In the genomic region with DNA sequence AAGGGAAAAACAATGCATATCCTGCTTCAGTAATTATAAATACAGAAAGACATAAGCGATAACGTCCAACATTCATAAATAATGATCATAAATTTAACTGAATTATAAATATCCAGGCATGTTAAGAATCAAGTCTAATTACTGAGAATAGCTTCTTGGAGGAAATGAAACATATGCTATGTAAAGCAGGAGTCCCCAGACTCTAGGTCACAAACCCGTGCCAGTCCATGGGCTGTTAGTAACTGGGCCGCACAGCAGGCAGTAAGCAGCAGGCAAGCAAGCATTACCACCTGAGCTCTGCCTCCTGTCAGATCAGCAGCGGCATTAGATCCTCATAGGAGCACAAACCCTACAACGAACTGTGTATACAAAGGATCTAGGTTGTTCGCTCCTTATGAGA, we compare ENCODE assay signal across 10 cellular contexts. TPM values are rescaled to one million over a fixed set of nuclear protein-coding genes. Genes with fewer than 3 reads are reported as not detected.
A peak's percentile ranks its signal among the peaks of the same experiment; 100 is the strongest.
DNase-seq lines count a peak whose midpoint lies in the region; ATAC-seq and TF ChIP-seq lines count a peak whose summit lies in the region.
"Had no signal": no experiment of that assay in that cellular context is flagged by ENCODE, and none has a peak within 500 bp of the region (broad histone marks: within the 10 kb centered on the region; RNA-seq: fewer than 3 reads in every experiment).

No MANE protein-coding gene starts in this region.

- peak; percentile 89 for ATAC-seq in stimulated activated memory B cell treated with anti-CD40 and anti-IgM and Interleukin-4, amounts not matched to agents 10 μg/mL and 1 μg/mL and 100 μg/mL, for 72 hours
- ATAC-seq in naive thymus-derived CD4-positive, alpha-beta T cell: no peak
- ATAC-seq in HG03097 (IDR thresholded peaks at IDR 0.05; ENCODE audit: low FRiP score, unreplicated experiment): no peak

- peaks cover 17% of the 10 kb centered on the region for H3K4me1 ChIP-seq in HEK293 (ENCODE audit: control insufficient read depth, insufficient read depth, low read length)
- H3K4me1 ChIP-seq in Karpas-422 (ENCODE audit: low read length): peaks cover 32% of the 10 kb centered on the region
- peaks cover 0 to 10% of the 10 kb centered on the region in 2 donors for H3K4me1 ChIP-seq in naive thymus-derived CD4-positive, alpha-beta T cell (ENCODE audit: control insufficient read depth in 2 of 2, insufficient read depth in 2 of 2, low read length in 2 of 2)

- CTCF ChIA-PET in HEK293 (lab: Yijun Ruan, JAX): interaction anchor here (0.6 kb wide), 1 partner anchor 12 kb away, joined by 4 read pairs; no protein-coding TSS in a partner anchor
- CTCF ChIA-PET in naive thymus-derived CD4-positive, alpha-beta T cell (lab: Charles Lee): no interaction called here

- H3K4me3 Mint-ChIP-seq in stimulated activated memory B cell treated with anti-CD40 and anti-IgM and Interleukin-4, amounts not matched to agents 10 μg/mL and 1 μg/mL and 100 μg/mL, for 72 hours: no peak overlapping the region
- H3K4me3 Mint-ChIP-seq in naive thymus-derived CD4-positive, alpha-beta T cell: no peak overlapping the region

- peaks cover 54% of the 10 kb centered on the region for H3K4me1 Mint-ChIP-seq in stimulated activated memory B cell treated with anti-CD40 and anti-IgM and Interleukin-4, amounts not matched to agents 10 μg/mL and 1 μg/mL and 100 μg/mL, for 72 hours
- H3K4me1 Mint-ChIP-seq in naive thymus-derived CD4-positive, alpha-beta T cell: peaks cover 19 to 51% (median 42%) of the 10 kb centered on the region in 7 donors

- no peak for TF ChIP-seq CTCF in HEK293 (tag by site-specific recombination; IDR thresholded peaks at IDR 0.05)

- peaks cover 37% of the 10 kb centered on the region for H3K36me3 Mint-ChIP-seq in stimulated activated memory B cell treated with anti-CD40 and anti-IgM and Interleukin-4, amounts not matched to agents 10 μg/mL and 1 μg/mL and 100 μg/mL, for 72 hours
- peaks cover 0 to 57% (median 43%) of the 10 kb centered on the region in 5 donors for H3K36me3 Mint-ChIP-seq in naive thymus-derived CD4-positive, alpha-beta T cell

- no peaks in the 10 kb centered on the region for H3K27me3 Mint-ChIP-seq in stimulated activated memory B cell treated with anti-CD40 and anti-IgM and Interleukin-4, amounts not matched to agents 10 μg/mL and 1 μg/mL and 100 μg/mL, for 72 hours
- no peaks in the 10 kb centered on the region for H3K27me3 Mint-ChIP-seq in naive thymus-derived CD4-positive, alpha-beta T cell

- no peaks in the 10 kb centered on the region for H4K20me1 ChIP-seq in Karpas-422 (ENCODE audit: insufficient read depth, low read depth, low read length)

- no peak overlapping the region for H2AFZ ChIP-seq in Karpas-422 (ENCODE audit: low read length)

- H3K4me2 ChIP-seq in Karpas-422 (ENCODE audit: low read depth, low read length, poor library complexity, severe bottlenecking): peak overlapping the region; percentile 83

- peak; percentile 60 for DNase-seq in NCI-H146 (lab: John Stamatoyannopoulos, UW)
- DNase-seq in NCI-H146 treated with DMSO at 0.1 percent for 48 hours (lab: John Stamatoyannopoulos, UW; ENCODE audit: unreplicated experiment): no peak
- peak; percentile 90 for DNase-seq in Karpas-422
- no peak for DNase-seq in naive thymus-derived CD4-positive, alpha-beta T cell
- DNase-seq in NCI-H524 (lab: John Stamatoyannopoulos, UW): no peak
- DNase-seq: activated CD4-positive, alpha-beta T cell treated with anti-CD3 and anti-CD28 coated beads for 4 hours had no signal

- H3K4me3 ChIP-seq in HEK293 (ENCODE audit: low read depth, low read length): no peak overlapping the region
- peak overlapping the region; percentile 51 for H3K4me3 ChIP-seq in Karpas-422 (ENCODE audit: low read length)
- no peak overlapping the region for H3K4me3 ChIP-seq in naive thymus-derived CD4-positive, alpha-beta T cell (ENCODE audit: low read length)
- H3K4me3 ChIP-seq: A549 had no signal

- H3K9me3 Mint-ChIP-seq in stimulated activated memory B cell treated with anti-CD40 and anti-IgM and Interleukin-4, amounts not matched to agents 10 μg/mL and 1 μg/mL and 100 μg/mL, for 72 hours: no peaks in the 10 kb centered on the region
- H3K9me3 Mint-ChIP-seq in naive thymus-derived CD4-positive, alpha-beta T cell: peaks cover 0 to 10% (median 0%) of the 10 kb centered on the region in 11 donors

- intact Hi-C loops in naive thymus-derived CD4-positive, alpha-beta T cell (cut with micrococcal nuclease): loop anchor here in 1 of 2 donors (2.0 kb wide), 1 partner anchor 14 kb away; no protein-coding TSS in a partner anchor

- peaks cover 92% of the 10 kb centered on the region for H3K79me2 ChIP-seq in Karpas-422 (ENCODE audit: low read length)

- no peaks in the 10 kb centered on the region for H3K9me2 ChIP-seq in Karpas-422 (replicated peaks; ENCODE audit: insufficient read depth, low read length)

- H3K27me3 ChIP-seq in Karpas-422 (ENCODE audit: low read length): no peaks in the 10 kb centered on the region
- H3K27me3 ChIP-seq in naive thymus-derived CD4-positive, alpha-beta T cell (ENCODE audit: control insufficient read depth in 2 of 2, insufficient read depth in 2 of 2, low read length in 2 of 2): no peaks in the 10 kb centered on the region

- POLR2A ChIA-PET in HEK293 (lab: Yijun Ruan, JAX): interaction anchor here (0.7 kb wide), 1 partner anchor 194 kb away, joined by 3 read pairs; no protein-coding TSS in a partner anchor
- POLR2A ChIA-PET in naive thymus-derived CD4-positive, alpha-beta T cell (lab: Charles Lee): interaction anchor here (0.7 kb wide), 1 partner anchor 122 kb away, joined by 6 read pairs; no protein-coding TSS in a partner anchor

- H3K36me3 ChIP-seq in HEK293 (ENCODE audit: control insufficient read depth in 2 of 2, insufficient read depth in 1 of 2, low read length in 2 of 2) (peaks cover 0 to 10% of the 10 kb centered on the region in 2 experiments; a peak in 1 of 3 replicates), Karpas-422 (ENCODE audit: insufficient read depth, low read length) (peaks cover 14% of the 10 kb centered on the region)
- H3K36me3 ChIP-seq in naive thymus-derived CD4-positive, alpha-beta T cell (ENCODE audit: control insufficient read depth in 2 of 3, insufficient read depth in 3 of 3, low read length in 3 of 3): no peaks in the 10 kb centered on the region

- no peak overlapping the region for H3K27ac ChIP-seq in HEK293 (ENCODE audit: extremely low read depth, low read depth, low read length)
- peak overlapping the region; percentile 93 for H3K27ac ChIP-seq in Karpas-422 (ENCODE audit: low read length)
- H3K27ac ChIP-seq in naive thymus-derived CD4-positive, alpha-beta T cell (ENCODE audit: low read depth, low read length): no peak overlapping the region
- H3K27ac ChIP-seq: A549 had no signal

- H3K9me3 ChIP-seq in HEK293 (ENCODE audit: control insufficient read depth, insufficient read depth, low read depth, low read length): no peaks in the 10 kb centered on the region
- no peaks in the 10 kb centered on the region for H3K9me3 ChIP-seq in Karpas-422 (ENCODE audit: low read length)
- no peaks in the 10 kb centered on the region for H3K9me3 ChIP-seq in naive thymus-derived CD4-positive, alpha-beta T cell (ENCODE audit: control insufficient read depth in 2 of 3, low read length in 3 of 3)
- H3K9me3 ChIP-seq: A549 had no signal

- H3K27ac Mint-ChIP-seq in stimulated activated memory B cell treated with anti-CD40 and anti-IgM and Interleukin-4, amounts not matched to agents 10 μg/mL and 1 μg/mL and 100 μg/mL, for 72 hours: peak overlapping the region; percentile 25
- H3K27ac Mint-ChIP-seq in naive thymus-derived CD4-positive, alpha-beta T cell: no peak overlapping the region

- H3K9ac ChIP-seq in Karpas-422 (ENCODE audit: low read length): peak overlapping the region; percentile 54

TF ChIP-seq in HEK293, 187 proteins besides CTCF, POLR2A, EP300 and RAD21:
- TF ChIP-seq SP2 (tag by site-specific recombination; IDR thresholded peaks at IDR 0.05) (no peak), ZNF791 (tag by site-specific recombination; IDR thresholded peaks at IDR 0.05) (no peak), ZNF549 (tag by site-specific recombination; IDR thresholded peaks at IDR 0.05) (peak; percentile 93), ZNF214 (tag by site-specific recombination; IDR thresholded peaks at IDR 0.05; ENCODE audit: borderline replicate concordance) (no peak), ZIC2 (tag by site-specific recombination; IDR thresholded peaks at IDR 0.05) (peak; percentile 71), ZNF555 (tag by site-specific recombination; conservative IDR thresholded peaks at IDR 0.05) (no peak), KLF7 (tag by site-specific recombination; IDR thresholded peaks at IDR 0.05; ENCODE audit: borderline replicate concordance) (no peak), ZNF416 (tag by site-specific recombination; IDR thresholded peaks at IDR 0.05) (no peak)
- TF ChIP-seq, protein P1, sequence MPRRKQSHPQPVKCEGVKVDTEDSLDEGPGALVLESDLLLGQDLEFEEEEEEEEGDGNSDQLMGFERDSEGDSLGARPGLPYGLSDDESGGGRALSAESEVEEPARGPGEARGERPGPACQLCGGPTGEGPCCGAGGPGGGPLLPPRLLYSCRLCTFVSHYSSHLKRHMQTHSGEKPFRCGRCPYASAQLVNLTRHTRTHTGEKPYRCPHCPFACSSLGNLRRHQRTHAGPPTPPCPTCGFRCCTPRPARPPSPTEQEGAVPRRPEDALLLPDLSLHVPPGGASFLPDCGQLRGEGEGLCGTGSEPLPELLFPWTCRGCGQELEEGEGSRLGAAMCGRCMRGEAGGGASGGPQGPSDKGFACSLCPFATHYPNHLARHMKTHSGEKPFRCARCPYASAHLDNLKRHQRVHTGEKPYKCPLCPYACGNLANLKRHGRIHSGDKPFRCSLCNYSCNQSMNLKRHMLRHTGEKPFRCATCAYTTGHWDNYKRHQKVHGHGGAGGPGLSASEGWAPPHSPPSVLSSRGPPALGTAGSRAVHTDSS (tag by site-specific recombination; IDR thresholded peaks at IDR 0.05): no peak

RNA-seq across cellular contexts. Expression of a gene that starts 50.5 kb away (rescaled TPM):
- 20.6 and 49.8 TPM in 2 replicates for total RNA-seq in Karpas-422 (2014; rRNA removed; shearing (Covaris generic); ENCODE audit: low replicate concordance)
- total RNA-seq in naive thymus-derived CD4-positive, alpha-beta T cell: 10 to 100 TPM; 34.4 to 60.4 (median 39.3) TPM
- polyA plus RNA-seq in naive thymus-derived CD4-positive, alpha-beta T cell: 10 to 100 TPM; 13.3 to 18.8 TPM

RNA-seq across cellular contexts. Expression of a gene that starts 50.7 kb away (rescaled TPM):
- total RNA-seq in Karpas-422 (2014; rRNA removed; shearing (Covaris generic); ENCODE audit: low replicate concordance): 14.2 and 28.4 TPM in 2 replicates
- 10 to 100 TPM; 20.6 to 36.6 (median 24.9) TPM for total RNA-seq in naive thymus-derived CD4-positive, alpha-beta T cell
- polyA plus RNA-seq in naive thymus-derived CD4-positive, alpha-beta T cell: 10 to 100 TPM; 16.7 to 22.5 TPM

Comparison
In these comparisons a context has a peak if more than half of its experiments do, and no peak if none do; other contexts are left out.
1. DNase-seq: peak in NCI-H146 (single experiment) and Karpas-422 (single experiment); none in NCI-H146 treated with DMSO at 0.1 percent for 48 hours (single experiment), naive thymus-derived CD4-positive, alpha-beta T cell (0 of 9) and NCI-H524 (0 of 2).